ENCODE assay signal across 21 cellular contexts in the genomic region with DNA sequence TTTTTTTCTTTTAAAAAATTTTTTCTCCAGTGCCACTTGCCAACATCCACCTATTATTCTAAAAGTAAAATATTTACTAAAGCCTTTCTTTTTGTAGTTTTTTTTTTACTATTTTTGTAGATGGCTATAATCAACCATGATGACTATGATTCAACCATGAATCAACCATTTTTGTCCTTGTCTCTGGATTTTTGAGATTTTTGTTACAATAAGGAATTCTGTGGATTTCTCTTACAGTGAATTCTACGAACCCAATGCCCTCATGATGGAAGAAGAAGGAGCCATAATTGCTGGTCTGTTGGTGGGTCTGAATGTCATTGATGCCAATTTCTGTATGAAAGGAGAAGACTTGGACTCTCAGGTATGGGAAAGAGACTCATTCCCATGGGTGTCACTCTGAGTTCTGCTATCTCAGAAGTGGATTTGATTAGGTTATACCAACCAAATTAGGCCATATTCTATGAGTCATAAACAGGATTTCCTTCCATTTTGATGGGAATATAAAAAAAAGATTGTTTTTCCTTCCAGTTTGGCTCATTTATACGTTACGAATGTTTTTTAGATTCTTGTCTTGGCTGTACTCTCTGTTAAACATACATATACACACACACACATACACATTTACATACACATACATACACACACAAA.
"Had no signal": no experiment of that assay in that cellular context is flagged by ENCODE, and none has a peak within 500 bp of the region (broad histone marks: within the 10 kb centered on the region; RNA-seq: fewer than 3 reads in every experiment).

No MANE protein-coding gene starts in this region.

- H3K4me3 ChIP-seq: body of pancreas, mucosa of descending colon, prostate gland, right lobe of liver, testis, upper lobe of right lung had no signal

- H3K4me1 Mint-ChIP-seq: activated CD4-positive, alpha-beta T cell treated with anti-CD3 and anti-CD28 coated beads for 36 hours; central memory CD8-positive, alpha-beta T cell; natural killer cell had no signal

- H3K27me3 ChIP-seq: body of pancreas, foreskin keratinocyte, right lobe of liver, testis, upper lobe of right lung had no signal

- H3K9me3 ChIP-seq: body of pancreas, mucosa of descending colon, prostate gland, right lobe of liver, testis, upper lobe of right lung had no signal

- H3K27ac Mint-ChIP-seq: activated CD4-positive, alpha-beta T cell treated with anti-CD3 and anti-CD28 coated beads for 36 hours; activated naive CD4-positive, alpha-beta T cell treated with anti-CD3 and anti-CD28 coated beads, Interleukin-2, amount 10 ng/mL, durations not matched to agents 7 days and 5 days; natural killer cell; stimulated activated naive CD8-positive, alpha-beta T cell treated with anti-CD3 and anti-CD28 coated beads, Interleukin-15, Interleukin-2, amounts not matched to agents 100 ng/mL and 50 ng/mL, for 24 hours had no signal

- H3K4me1 ChIP-seq: body of pancreas, foreskin keratinocyte, prostate gland, testis, upper lobe of right lung had no signal

- H3K27me3 Mint-ChIP-seq: activated CD4-positive, alpha-beta T cell treated with anti-CD3 and anti-CD28 coated beads for 36 hours; activated naive CD4-positive, alpha-beta T cell treated with anti-CD3 and anti-CD28 coated beads, Interleukin-2, amount 10 ng/mL, durations not matched to agents 7 days and 5 days; central memory CD8-positive, alpha-beta T cell; stimulated activated naive CD8-positive, alpha-beta T cell treated with anti-CD3 and anti-CD28 coated beads, Interleukin-15, Interleukin-2, amounts not matched to agents 100 ng/mL and 50 ng/mL, for 24 hours had no signal

- H3K9me3 Mint-ChIP-seq: activated naive CD4-positive, alpha-beta T cell treated with anti-CD3 and anti-CD28 coated beads, Interleukin-2, amount 10 ng/mL, durations not matched to agents 7 days and 5 days; central memory CD8-positive, alpha-beta T cell; natural killer cell; stimulated activated naive CD8-positive, alpha-beta T cell treated with anti-CD3 and anti-CD28 coated beads, Interleukin-15, Interleukin-2, amounts not matched to agents 100 ng/mL and 50 ng/mL, for 24 hours had no signal

- H3K36me3 ChIP-seq: prostate gland had no signal

- H3K27ac ChIP-seq: body of pancreas, foreskin keratinocyte, prostate gland, right lobe of liver, testis, upper lobe of right lung, WERI-Rb-1 had no signal

- DNase-seq: activated CD4-positive, alpha-beta T cell treated with anti-CD3 and anti-CD28 coated beads for 36 hours; activated naive CD4-positive, alpha-beta T cell treated with anti-CD3 and anti-CD28 coated beads, Interleukin-2, amount 10 ng/mL, durations not matched to agents 7 days and 5 days; body of pancreas; erythroblast; foreskin keratinocyte; head of caudate nucleus; mammary epithelial cell; mucosa of descending colon; natural killer cell; nucleus accumbens; right lobe of liver; stimulated activated CD4-positive, alpha-beta T cell treated with anti-CD3 and anti-CD28 coated beads, Interleukin-12 subunit alpha, Interleukin-12 subunit beta, amount 100 ng/mL, for 4 hours; stimulated activated CD4-positive, alpha-beta T cell treated with anti-CD3 and anti-CD28 coated beads, Interleukin-2, amount 100 ng/mL, for 48 hours; stimulated activated CD8-positive, alpha-beta memory T cell treated with anti-CD3 and anti-CD28 coated beads, Interleukin-4, amount 100 ng/mL, for 48 hours; T-helper 1 cell; testis; upper lobe of right lung; WERI-Rb-1 had no signal

- H3K4me3 Mint-ChIP-seq: activated CD4-positive, alpha-beta T cell treated with anti-CD3 and anti-CD28 coated beads for 36 hours; activated naive CD4-positive, alpha-beta T cell treated with anti-CD3 and anti-CD28 coated beads, Interleukin-2, amount 10 ng/mL, durations not matched to agents 7 days and 5 days; central memory CD8-positive, alpha-beta T cell; natural killer cell; stimulated activated naive CD8-positive, alpha-beta T cell treated with anti-CD3 and anti-CD28 coated beads, Interleukin-15, Interleukin-2, amounts not matched to agents 100 ng/mL and 50 ng/mL, for 24 hours had no signal
